Comparison of ENCODE assay signal across 19 cellular contexts in the genomic region with DNA sequence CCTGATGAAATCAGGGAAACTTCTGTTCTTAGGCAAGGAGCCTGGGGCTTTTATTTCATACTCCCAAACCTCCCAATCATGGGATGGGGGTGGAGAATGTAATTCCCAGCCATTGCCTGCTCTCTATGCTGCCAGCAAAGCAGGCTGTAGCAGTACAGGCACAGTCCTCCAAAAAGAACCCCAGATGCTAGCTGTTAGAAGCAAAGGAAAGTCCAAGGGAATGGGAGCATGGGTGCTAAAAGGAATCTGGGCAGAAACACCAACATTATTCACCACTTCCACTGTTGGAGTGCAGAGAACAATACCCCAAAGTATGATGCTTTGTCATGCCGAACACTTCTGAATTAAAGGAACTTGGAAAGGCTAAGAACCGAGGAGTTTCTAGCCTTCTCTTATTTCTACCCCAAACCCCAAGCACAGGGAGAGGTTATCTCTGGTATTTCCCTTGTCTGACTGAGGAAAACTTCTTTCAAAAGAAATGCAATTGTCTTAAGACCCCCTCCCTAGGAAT. TPM values are rescaled to one million over a fixed set of nuclear protein-coding genes. Genes with fewer than 3 reads are reported as not detected.
DNase-seq lines count a peak whose midpoint lies in the region; ATAC-seq, FAIRE-seq and TF ChIP-seq lines count a peak whose summit lies in the region.
"Had no signal": no experiment of that assay in that cellular context is flagged by ENCODE, and none has a peak within 500 bp of the region (broad histone marks: within the 10 kb centered on the region; RNA-seq: fewer than 3 reads in every experiment).

No MANE protein-coding gene starts in this region.

- H3K9ac ChIP-seq in iPS-18a (ENCODE audit: low read length), result peak overlapping the region; percentile 91

- H3K27me3 ChIP-seq in HAP-1 (ENCODE audit: low read depth) (no peaks in the 10 kb centered on the region), iPS-18a (ENCODE audit: control insufficient read depth, insufficient read depth, low read length) (no peaks in the 10 kb centered on the region)
- H3K27me3 ChIP-seq: BE2C had no signal

- in situ Hi-C loops in HAP-1 (cut with MboI; ENCODE audit: low sequenced_read_pairs), result no loop called here

- H3K4me3 Mint-ChIP-seq in type B pancreatic cell, result no peak overlapping the region
- H3K4me3 Mint-ChIP-seq: activated CD4-positive, alpha-beta T cell treated with anti-CD3 and anti-CD28 coated beads, Interleukin-2, amount 10 ng/mL, durations not matched to agents 7 days and 5 days; memory B cell; nephron had no signal

- no peaks in the 10 kb centered on the region for H3K9me3 Mint-ChIP-seq in type B pancreatic cell
- H3K9me3 Mint-ChIP-seq: activated CD4-positive, alpha-beta T cell treated with anti-CD3 and anti-CD28 coated beads, Interleukin-2, amount 10 ng/mL, durations not matched to agents 7 days and 5 days; memory B cell had no signal

- H3K27ac ChIP-seq in iPS-18a (ENCODE audit: low read length), result peak overlapping the region; percentile 75

- H3K36me3 ChIP-seq in HAP-1 (replicated peaks) (no peaks in the 10 kb centered on the region), iPS-18a (ENCODE audit: control insufficient read depth, low read depth, low read length) (no peaks in the 10 kb centered on the region)
- H3K36me3 ChIP-seq: BE2C had no signal

- no peaks in the 10 kb centered on the region for H3K9me3 ChIP-seq in HAP-1
- H3K9me3 ChIP-seq in iPS-18a (ENCODE audit: control insufficient read depth, low read depth, low read length), result no peaks in the 10 kb centered on the region
- H3K9me3 ChIP-seq: BE2C had no signal

- no peak for TF ChIP-seq CTCF in cardiac fibroblast (IDR thresholded peaks at IDR 0.05; ENCODE audit: low read depth, low read length)
- TF ChIP-seq CTCF in type B pancreatic cell (conservative IDR thresholded peaks at IDR 0.05), result no peak

- peak overlapping the region; percentile 98 for H3K27ac Mint-ChIP-seq in type B pancreatic cell
- H3K27ac Mint-ChIP-seq: activated CD4-positive, alpha-beta T cell treated with anti-CD3 and anti-CD28 coated beads, Interleukin-2, amount 10 ng/mL, durations not matched to agents 7 days and 5 days; memory B cell had no signal

- DNase-seq in HAP-1 (ENCODE audit: low spot score in 2 of 2), result peak; percentile 26 to 86
- peak; percentile 23 to 46 for DNase-seq in cardiac fibroblast (ENCODE audit: low read depth in 2 of 2)
- DNase-seq in type B pancreatic cell (ENCODE audit: extremely low spot score, unreplicated experiment), result no peak
- no peak for DNase-seq in LoVo (ENCODE audit: low spot score)
- DNase-seq in H54 (ENCODE audit: insufficient read length, low spot score), result no peak
- DNase-seq: activated CD4-positive, alpha-beta T cell treated with anti-CD3 and anti-CD28 coated beads, Interleukin-2, amount 10 ng/mL, durations not matched to agents 7 days and 5 days; activated naive CD4-positive, alpha-beta T cell treated with Interleukin-2 at 50 U/mL for 16 hours; BE2C; cortex of kidney; GF-D8; kidney; NCI-H1694 treated with DMSO at 0.1 percent for 48 hours; NK-92 treated with Interleukin-12 subunit alpha and Interleukin-12 subunit beta, amount 100 ng/mL, for 24 hours; RPMI8226 had no signal

- TF ChIP-seq POLR2A in H54 (IDR thresholded peaks at IDR 0.05; ENCODE audit: low read depth, low read length), result no peak

- no peaks in the 10 kb centered on the region for H3K27me3 Mint-ChIP-seq in type B pancreatic cell

- H3K4me3 ChIP-seq in HAP-1 (no peak overlapping the region), cardiac fibroblast (replicated peaks in 1 of 2; ENCODE audit: low read depth in 2 of 2, low read length in 2 of 2) (no peak overlapping the region), iPS-18a (ENCODE audit: low read length) (peak overlapping the region; percentile 75)

- ATAC-seq in GM21576 (IDR thresholded peaks at IDR 0.05; ENCODE audit: unreplicated experiment), result no peak

- H3K4me1 Mint-ChIP-seq in type B pancreatic cell (ENCODE audit: unreplicated experiment), result peaks cover 14% of the 10 kb centered on the region
- H3K4me1 Mint-ChIP-seq: memory B cell had no signal

- H3K4me1 ChIP-seq in HAP-1 (peaks cover 54% of the 10 kb centered on the region), iPS-18a (ENCODE audit: control insufficient read depth, low read depth, low read length) (peaks cover 65% of the 10 kb centered on the region)
- H3K4me1 ChIP-seq: BE2C had no signal

- no peak for FAIRE-seq in H54 (lab: Jason Lieb, UNC)
- FAIRE-seq: GM12892, kidney had no signal

- H3K36me3 Mint-ChIP-seq in type B pancreatic cell, result no peaks in the 10 kb centered on the region
- H3K36me3 Mint-ChIP-seq: memory B cell had no signal

RNA-seq across cellular contexts. Expression of a gene that starts 24.7 kb away (rescaled TPM):
- 164 and 177 TPM in 2 replicates for total RNA-seq in type B pancreatic cell (ENCODE audit: low replicate concordance)

RNA-seq across cellular contexts. Expression of a gene that starts 25.2 kb away (rescaled TPM):
- 5.9 and 11.8 TPM in 2 replicates for total RNA-seq in type B pancreatic cell (ENCODE audit: low replicate concordance)

Comparison
In these comparisons a context has a peak if more than half of its experiments do, and no peak if none do; other contexts are left out.
1. DNase-seq: peak in HAP-1 (2 of 2) and cardiac fibroblast (2 of 2); none in type B pancreatic cell (single experiment), LoVo (single experiment) and H54 (single experiment).